In genomic region chr21:31294691-31295090, GRCh38 we compare ENCODE assay signal across 21 cellular contexts. TPM values are rescaled to one million over a fixed set of nuclear protein-coding genes. Genes with fewer than 3 reads are reported as not detected.
DNase-seq lines count a peak whose midpoint lies in the region; ATAC-seq and TF ChIP-seq lines count a peak whose summit lies in the region.
"Had no signal": no experiment of that assay in that cellular context is flagged by ENCODE, and none has a peak within 500 bp of the region (broad histone marks: within the 10 kb centered on the region; RNA-seq: fewer than 3 reads in every experiment).

No MANE protein-coding gene starts in this region.

- BruUV-seq in IMR-90 (replicated peaks; lab: Mats Ljungman, UMichigan) (no TSS peak), mammary epithelial cell (replicated peaks; lab: Mats Ljungman, UMichigan) (no TSS peak)

- TF ChIP-seq RAD21 in SK-N-SH (IDR thresholded peaks at IDR 0.05; ENCODE audit: low read length): no peak
- TF ChIP-seq RAD21 in IMR-90 (IDR thresholded peaks at IDR 0.05; ENCODE audit: low read length): no peak

- peaks cover 3% of the 10 kb centered on the region for H3K27me3 Mint-ChIP-seq in nephron progenitor cell (ENCODE audit: low read depth, poor library complexity)
- H3K27me3 Mint-ChIP-seq: B cell; natural killer cell treated with Interleukin-12 subunit alpha and Interleukin-12 subunit beta and Interleukin-15 and Interleukin-18, amount 100 ng/mL, for 72 hours; stimulated activated naive B cell treated with anti-CD40 and anti-IgM and Interleukin-4, amounts not matched to agents 10 μg/mL and 1 μg/mL and 100 μg/mL, for 72 hours had no signal

- peaks cover 3% of the 10 kb centered on the region for H3K9me3 Mint-ChIP-seq in nephron progenitor cell
- H3K9me3 Mint-ChIP-seq: activated B cell treated with CpG ODN at 0.5 μM for 24 hours; natural killer cell treated with Interleukin-12 subunit alpha and Interleukin-12 subunit beta and Interleukin-15 and Interleukin-18, amount 100 ng/mL, for 72 hours had no signal

- POLR2A ChIA-PET in SK-N-SH (lab: Yijun Ruan, JAX): no interaction called here
- POLR2A ChIA-PET in IMR-90 (lab: Charles Lee; ENCODE audit: unreplicated experiment): interaction anchor here (0.6 kb wide), 1 partner anchor 436 kb away, joined by 3 read pairs; no protein-coding TSS in a partner anchor

- no peaks in the 10 kb centered on the region for H3K79me1 ChIP-seq in IMR-90 (ENCODE audit: low read depth in 1 of 2, low read length in 2 of 2)

- no peaks in the 10 kb centered on the region for H3K36me3 ChIP-seq in SK-N-SH (replicated peaks in 1 of 2; ENCODE audit: control insufficient read depth in 1 of 2, insufficient read depth in 2 of 2, low read length in 1 of 2)
- H3K36me3 ChIP-seq in IMR-90 (ENCODE audit: control insufficient read depth, insufficient read depth, low read length): no peaks in the 10 kb centered on the region
- H3K36me3 ChIP-seq in mammary epithelial cell (ENCODE audit: insufficient read depth, low read length): no peaks in the 10 kb centered on the region
- no peaks in the 10 kb centered on the region for H3K36me3 ChIP-seq in HAP-1 (replicated peaks)
- H3K36me3 ChIP-seq: prostate gland, thyroid gland had no signal

- peak overlapping the region; percentile 93 for H4K91ac ChIP-seq in IMR-90 (ENCODE audit: insufficient read depth, low read depth, low read length)

- peaks cover 65% of the 10 kb centered on the region for H3K36me3 Mint-ChIP-seq in nephron progenitor cell (ENCODE audit: low read depth)
- H3K36me3 Mint-ChIP-seq: memory B cell; natural killer cell treated with Interleukin-12 subunit alpha and Interleukin-12 subunit beta and Interleukin-15 and Interleukin-18, amount 100 ng/mL, for 72 hours had no signal

- TF ChIP-seq POLR2A in IMR-90 (IDR thresholded peaks at IDR 0.05; ENCODE audit: low read depth, low read length): no peak

- H4K20me1 ChIP-seq in SK-N-SH (ENCODE audit: insufficient read depth): no peaks in the 10 kb centered on the region
- no peaks in the 10 kb centered on the region for H4K20me1 ChIP-seq in IMR-90 (ENCODE audit: insufficient read depth, low read length)
- no peaks in the 10 kb centered on the region for H4K20me1 ChIP-seq in mammary epithelial cell (ENCODE audit: insufficient read depth, low read length)

- H3K18ac ChIP-seq in IMR-90 (ENCODE audit: low read depth, low read length): peak overlapping the region; percentile 93; the same call in 1 of the 2 replicates

- peak overlapping the region; percentile 97; the same call in 2 of the 3 replicates for H2BK15ac ChIP-seq in IMR-90 (ENCODE audit: low read depth, low read length)

- peaks cover 37% of the 10 kb centered on the region for H3K4me1 Mint-ChIP-seq in nephron progenitor cell
- H3K4me1 Mint-ChIP-seq: activated B cell treated with CpG ODN at 0.5 μM for 24 hours, B cell, memory B cell had no signal

- H3K9ac ChIP-seq in SK-N-SH (no peak overlapping the region), IMR-90 (ENCODE audit: low read depth, low read length) (no peak overlapping the region), mammary epithelial cell (ENCODE audit: insufficient read depth, low read length) (no peak overlapping the region)

- peak overlapping the region; percentile 95; the same call in 1 of the 2 replicates for H4K5ac ChIP-seq in IMR-90 (ENCODE audit: low read depth, low read length)

- H3F3A ChIP-seq in SK-N-SH (replicated peaks; ENCODE audit: insufficient read depth): no peaks in the 10 kb centered on the region

- WGBS in SK-N-SH (ENCODE audit: low lambda C conversion rate): 98% methylated on average over 9 of the region's 11 CpGs
- WGBS in IMR-90 (ENCODE audit: extremely low coverage in 2 of 2, insufficient read length in 1 of 2), 2 experiments: 87% methylated on average over 4 of the region's 11 CpGs; no CpG with 5 or more reads in 1 of the 2 experiments
- 99% methylated on average over 10 of the region's 11 CpGs for WGBS in mammary epithelial cell (ENCODE audit: low coverage, missing lambda C conversion rate)

- dilution Hi-C loops in IMR-90 (cut with HindIII; ENCODE audit: low sequenced_read_pairs, unreplicated experiment) (no loop called here), mammary epithelial cell (cut with HindIII; ENCODE audit: low sequenced_read_pairs) (no loop called here)

- no peak overlapping the region for H3K56ac ChIP-seq in IMR-90 (ENCODE audit: extremely low read depth, insufficient read depth, low read length)

- H2BK120ac ChIP-seq in IMR-90 (ENCODE audit: low read depth, low read length): peak overlapping the region; percentile 96

- in situ Hi-C loops in IMR-90 (cut with MboI; ENCODE audit: low sequenced_read_pairs): no loop called here
- in situ Hi-C loops in mammary epithelial cell (cut with MboI; ENCODE audit: low sequenced_read_pairs in 2 of 2): no loop called here
- in situ Hi-C loops in HAP-1 (cut with MboI; ENCODE audit: low sequenced_read_pairs): no loop called here

- ATAC-seq in SK-N-SH treated with all-trans-retinoic acid at 6 μM for 48 hours (no peak), IMR-90 (ENCODE audit: low read depth) (no peak), GM18909 (IDR thresholded peaks at IDR 0.05; ENCODE audit: poor library complexity, unreplicated experiment) (no peak)
- ATAC-seq: GM12878 had no signal

- peak overlapping the region; percentile 53 to 92; a peak in 3 of 4 replicates for H4K8ac ChIP-seq in IMR-90 (ENCODE audit: low read depth in 2 of 2, low read length in 2 of 2)

- H3K27me3 ChIP-seq in SK-N-SH (ENCODE audit: insufficient read depth) (no peaks in the 10 kb centered on the region), IMR-90 (ENCODE audit: control insufficient read depth, insufficient read depth, low read length) (no peaks in the 10 kb centered on the region), mammary epithelial cell (ENCODE audit: insufficient read depth, low read length) (no peaks in the 10 kb centered on the region), HAP-1 (ENCODE audit: low read depth) (no peaks in the 10 kb centered on the region)
- H3K27me3 ChIP-seq: thyroid gland had no signal

- peak overlapping the region; percentile 11 to 52; a peak in 3 of 4 replicates for H3K27ac ChIP-seq in SK-N-SH (ENCODE audit: low read depth in 2 of 2, low read length in 1 of 2)
- H3K27ac ChIP-seq in IMR-90 (ENCODE audit: insufficient read depth, low read length): peak overlapping the region; percentile 68
- peak overlapping the region; percentile 48 for H3K27ac ChIP-seq in mammary epithelial cell (ENCODE audit: insufficient read depth, low read depth, low read length)
- H3K27ac ChIP-seq: 22Rv1, prostate gland, thyroid gland had no signal

- H3K9me2 ChIP-seq in SK-N-SH: no peaks in the 10 kb centered on the region

- intact Hi-C loops in IMR-90 (cut with micrococcal nuclease) (no loop called here), mammary epithelial cell (cut with micrococcal nuclease) (no loop called here)

- H3K9me3 ChIP-seq in SK-N-SH (no peaks in the 10 kb centered on the region), IMR-90 (ENCODE audit: control insufficient read depth, insufficient read depth, low read length) (no peaks in the 10 kb centered on the region), mammary epithelial cell (replicated peaks; ENCODE audit: insufficient read depth, low read length) (no peaks in the 10 kb centered on the region), HAP-1 (no peaks in the 10 kb centered on the region)
- H3K9me3 ChIP-seq: prostate gland, thyroid gland had no signal

- no peak overlapping the region for H2AFZ ChIP-seq in SK-N-SH (ENCODE audit: low read depth)
- H2AFZ ChIP-seq in IMR-90 (replicated peaks; ENCODE audit: low read length, poor library complexity): peak overlapping the region; percentile 82
- no peak overlapping the region for H2AFZ ChIP-seq in mammary epithelial cell (ENCODE audit: low read depth, low read length)

- H3K4me2 ChIP-seq in SK-N-SH (peak overlapping the region; percentile 54; the same call in 1 of the 2 replicates), IMR-90 (ENCODE audit: low read depth, low read length) (no peak overlapping the region), mammary epithelial cell (ENCODE audit: insufficient read depth, low read depth, low read length) (no peak overlapping the region)

- H3K23ac ChIP-seq in IMR-90 (ENCODE audit: low read depth, low read length): no peak overlapping the region

- H3K79me2 ChIP-seq in SK-N-SH (ENCODE audit: insufficient read depth) (no peaks in the 10 kb centered on the region), mammary epithelial cell (ENCODE audit: insufficient read depth, low read length) (no peaks in the 10 kb centered on the region)

- H3K4me3 ChIP-seq in SK-N-SH (ENCODE audit: low read depth in 2 of 2, low read length in 1 of 2) (no peak overlapping the region), IMR-90 (ENCODE audit: insufficient read depth, low read depth, low read length) (no peak overlapping the region), mammary epithelial cell (replicated peaks in 1 of 3; ENCODE audit: insufficient read depth in 1 of 3, low read depth in 2 of 3, low read length in 3 of 3) (no peak overlapping the region), HAP-1 (no peak overlapping the region)
- H3K4me3 ChIP-seq: GM12878, prostate gland, skin epidermis, thyroid gland had no signal

- TF ChIP-seq CTCF in SK-N-SH (IDR thresholded peaks at IDR 0.05) (no peak), IMR-90 (conservative IDR thresholded peaks at IDR 0.05; ENCODE audit: low read depth, low read length) (no peak), mammary epithelial cell (conservative IDR thresholded peaks at IDR 0.05 in 1 of 2, IDR thresholded peaks at IDR 0.05 in 1 of 2; ENCODE audit: extremely low read depth in 1 of 2, insufficient read depth in 1 of 2, low read depth in 1 of 2, low read length in 2 of 2) (no peak), nephron progenitor cell (IDR thresholded peaks at IDR 0.05) (no peak)

- no peak overlapping the region for H3K4me3 Mint-ChIP-seq in nephron progenitor cell
- H3K4me3 Mint-ChIP-seq: activated B cell treated with CpG ODN at 0.5 μM for 24 hours; B cell; memory B cell; natural killer cell treated with Interleukin-12 subunit alpha and Interleukin-12 subunit beta and Interleukin-15 and Interleukin-18, amount 100 ng/mL, for 72 hours; stimulated activated naive B cell treated with anti-CD40 and anti-IgM and Interleukin-4, amounts not matched to agents 10 μg/mL and 1 μg/mL and 100 μg/mL, for 72 hours had no signal

- peak overlapping the region; percentile 83 for H3K27ac Mint-ChIP-seq in nephron progenitor cell
- H3K27ac Mint-ChIP-seq: activated B cell treated with CpG ODN at 0.5 μM for 24 hours, B cell, memory B cell had no signal

- H3K9me1 ChIP-seq in IMR-90 (ENCODE audit: insufficient read depth, low read length): no peaks in the 10 kb centered on the region

- peak overlapping the region; percentile 95 for H2BK5ac ChIP-seq in IMR-90 (ENCODE audit: low read depth, low read length, poor library complexity, severe bottlenecking)

- H2AK5ac ChIP-seq in IMR-90 (ENCODE audit: low read depth, low read length): peak overlapping the region; percentile 98

- H2BK20ac ChIP-seq in IMR-90 (ENCODE audit: low read depth, low read length): peak overlapping the region; percentile 99

- TF ChIP-seq EP300 in SK-N-SH (IDR thresholded peaks at IDR 0.05; ENCODE audit: borderline replicate concordance in 1 of 2, low read depth in 1 of 2, low read length in 1 of 2): no peak

- H3K14ac ChIP-seq in IMR-90 (replicated peaks; ENCODE audit: low read depth, low read length): peak overlapping the region; percentile 90; the same call in 1 of the 2 replicates

- 0 out of 4 replicates have a peak, but pooled peaks cover 0 to 7% of the 10 kb centered on the region in 2 experiments for H3K4me1 ChIP-seq in SK-N-SH (ENCODE audit: control insufficient read depth in 1 of 2, insufficient read depth in 2 of 2, low read depth in 1 of 2, low read length in 1 of 2)
- H3K4me1 ChIP-seq in IMR-90 (ENCODE audit: control insufficient read depth, insufficient read depth, low read length): peaks cover 10% of the 10 kb centered on the region
- peaks cover 15% of the 10 kb centered on the region for H3K4me1 ChIP-seq in mammary epithelial cell (ENCODE audit: insufficient read depth, low read length)
- H3K4me1 ChIP-seq in HAP-1: no peaks in the 10 kb centered on the region
- H3K4me1 ChIP-seq: prostate gland, thyroid gland had no signal

- CTCF ChIA-PET in SK-N-SH (lab: Yijun Ruan, JAX) (interaction anchor here (0.7 to 1.4 kb wide), 2 partner anchors 9 to 16 kb away, joined by 3 read pairs; no protein-coding TSS in a partner anchor), IMR-90 (lab: Yijun Ruan, JAX) (interaction anchor here (1.2 kb wide), 1 partner anchor 10 kb away, joined by 4 read pairs; no protein-coding TSS in a partner anchor), mammary epithelial cell (lab: Charles Lee; ENCODE audit: low non-redundant PET) (no interaction called here)

- no peak for DNase-seq in SK-N-SH
- no peak for DNase-seq in IMR-90
- DNase-seq in mammary epithelial cell: no peak
- no peak for DNase-seq in nephron progenitor cell
- DNase-seq in D341Med (ENCODE audit: low spot score): no peak
- no peak for DNase-seq in HAP-1 (ENCODE audit: low spot score in 2 of 2)
- DNase-seq: activated B cell treated with CpG ODN at 0.5 μM for 24 hours, Karpas-422, left cardiac atrium, NCI-H1694 treated with DMSO at 0.1 percent for 48 hours, thyroid gland had no signal

- peak overlapping the region; percentile 84 for H3K4ac ChIP-seq in IMR-90 (ENCODE audit: low read depth, low read length)

- peak overlapping the region; percentile 86 for H2AK9ac ChIP-seq in IMR-90 (replicated peaks; ENCODE audit: low read depth, low read length, poor library complexity)

RNA-seq across cellular contexts. Expression of gene TIAM1, which starts 49.4 kb away (rescaled TPM):
- polyA plus RNA-seq in SK-N-SH (2012; rRNA removed) (1.7 and 2.4 TPM in 2 replicates), IMR-90 (2012; rRNA removed) (2.9 TPM in 2 replicates), mammary epithelial cell (13.0 TPM)
- polyA plus RNA-seq in SK-N-SH (2012; cell fraction: cytosol; rRNA removed): 1.3 and 2.1 TPM in 2 replicates
- polyA plus RNA-seq in SK-N-SH (2012; cell fraction: nucleus; rRNA removed): 2.1 and 2.7 TPM in 2 replicates
- total RNA-seq in IMR-90 (2012; rRNA removed) (9.2 and 9.3 TPM in 2 replicates), mammary epithelial cell (10 to 100 TPM; 14.7 to 27.7 TPM)
- polyA plus RNA-seq in IMR-90 (2012; cell fraction: cytosol; rRNA removed): 1.5 and 2.0 TPM in 2 replicates
- 3.9 and 4.0 TPM in 2 replicates for polyA plus RNA-seq in IMR-90 (2012; cell fraction: nucleus; rRNA removed; ENCODE audit: low replicate concordance)
- polyA minus RNA-seq in mammary epithelial cell: 28.0 TPM
